8 cellular contexts compared by ENCODE assay signal in genomic region chr9:104091708-104092107, GRCh38. TPM values are rescaled to one million over a fixed set of nuclear protein-coding genes. Genes with fewer than 3 reads are reported as not detected.
A peak's percentile ranks its signal among the peaks of the same experiment; 100 is the strongest.
DNase-seq lines count a peak whose midpoint lies in the region; ATAC-seq and FAIRE-seq lines count a peak whose summit lies in the region.

No MANE protein-coding gene starts in this region.

- peak; percentile 13 for FAIRE-seq in islet of Langerhans (lab: Jason Lieb, UNC)

- H3K27ac Mint-ChIP-seq in activated T-cell treated with anti-CD3 and anti-CD28 coated beads, Interleukin-2, amount 50 U/mL, for 72 hours, result peak overlapping the region; percentile 24
- H3K27ac Mint-ChIP-seq in activated CD8-positive, alpha-beta T cell treated with anti-CD3 and anti-CD28 coated beads, Interleukin-2, amount 10 ng/mL, durations not matched to agents 7 days and 5 days, result peak overlapping the region; percentile 1

- peaks cover 33% of the 10 kb centered on the region for H3K4me1 Mint-ChIP-seq in activated T-cell treated with anti-CD3 and anti-CD28 coated beads, Interleukin-2, amount 50 U/mL, for 72 hours (ENCODE audit: low read depth)
- peaks cover 36% of the 10 kb centered on the region for H3K4me1 Mint-ChIP-seq in activated T-cell treated with anti-CD3 and anti-CD28 coated beads, Interleukin-2, amount 50 U/mL, for 4 hours (ENCODE audit: low read depth)
- H3K4me1 Mint-ChIP-seq in activated CD8-positive, alpha-beta T cell treated with anti-CD3 and anti-CD28 coated beads, Interleukin-2, amount 10 ng/mL, durations not matched to agents 7 days and 5 days (ENCODE audit: low read depth), result peaks cover 35% of the 10 kb centered on the region

- peak overlapping the region; percentile 96 to 99 for H3K4me3 Mint-ChIP-seq in activated T-cell treated with anti-CD3 and anti-CD28 coated beads, Interleukin-2, amount 50 U/mL, for 72 hours
- H3K4me3 Mint-ChIP-seq in activated T-cell treated with anti-CD3 and anti-CD28 coated beads, Interleukin-2, amount 50 U/mL, for 4 hours, result no peak overlapping the region
- H3K4me3 Mint-ChIP-seq in activated CD8-positive, alpha-beta T cell treated with anti-CD3 and anti-CD28 coated beads, Interleukin-2, amount 10 ng/mL, durations not matched to agents 7 days and 5 days, result peak overlapping the region; percentile 25

- H3K36me3 Mint-ChIP-seq in activated T-cell treated with anti-CD3 and anti-CD28 coated beads, Interleukin-2, amount 50 U/mL, for 72 hours (ENCODE audit: insufficient read depth in 2 of 2), result peaks cover 4 to 9% of the 10 kb centered on the region in 2 donors
- peaks cover 1% of the 10 kb centered on the region for H3K36me3 Mint-ChIP-seq in activated T-cell treated with anti-CD3 and anti-CD28 coated beads, Interleukin-2, amount 50 U/mL, for 4 hours (ENCODE audit: insufficient read depth)
- H3K36me3 Mint-ChIP-seq in activated CD8-positive, alpha-beta T cell treated with anti-CD3 and anti-CD28 coated beads, Interleukin-2, amount 10 ng/mL, durations not matched to agents 7 days and 5 days (ENCODE audit: low read depth), result peaks cover 27% of the 10 kb centered on the region

- CTCF ChIA-PET in activated CD8-positive, alpha-beta T cell treated with anti-CD3 and anti-CD28 coated beads, Interleukin-2, amount 10 ng/mL, durations not matched to agents 7 days and 5 days (lab: Charles Lee), result interaction anchor here (1.0 to 1.1 kb wide), 2 partner anchors 8 to 29 kb away, joined by 3 to 5 read pairs; no protein-coding TSS in a partner anchor

- POLR2A ChIA-PET in activated CD8-positive, alpha-beta T cell treated with anti-CD3 and anti-CD28 coated beads, Interleukin-2, amount 10 ng/mL, durations not matched to agents 7 days and 5 days (lab: Charles Lee), result interaction anchor here (1.1 kb wide), 1 partner anchor 25 kb away, joined by 3 read pairs; no protein-coding TSS in a partner anchor

- DNase-seq in activated T-cell treated with anti-CD3 and anti-CD28 coated beads, Interleukin-2, amount 50 U/mL, for 72 hours, result peak; percentile 28 to 34
- DNase-seq in activated T-cell treated with anti-CD3 and anti-CD28 coated beads, Interleukin-2, amount 50 U/mL, for 4 hours, result no peak
- peak; percentile 85 for DNase-seq in MV-4-11 (lab: John Stamatoyannopoulos, UW)
- peak; percentile 35 for DNase-seq in activated CD8-positive, alpha-beta T cell treated with anti-CD3 and anti-CD28 coated beads, Interleukin-2, amount 10 ng/mL, durations not matched to agents 7 days and 5 days
- DNase-seq in NCI-H82 treated with DMSO at 0.1 percent for 48 hours (lab: John Stamatoyannopoulos, UW; ENCODE audit: unreplicated experiment), result no peak
- DNase-seq in occipital lobe (lab: John Stamatoyannopoulos, UW), result no peak

- no peaks in the 10 kb centered on the region for H3K27me3 Mint-ChIP-seq in activated T-cell treated with anti-CD3 and anti-CD28 coated beads, Interleukin-2, amount 50 U/mL, for 72 hours (ENCODE audit: low read depth)
- H3K27me3 Mint-ChIP-seq in activated T-cell treated with anti-CD3 and anti-CD28 coated beads, Interleukin-2, amount 50 U/mL, for 4 hours (ENCODE audit: low read depth), result peaks cover 5% of the 10 kb centered on the region
- H3K27me3 Mint-ChIP-seq in activated CD8-positive, alpha-beta T cell treated with anti-CD3 and anti-CD28 coated beads, Interleukin-2, amount 10 ng/mL, durations not matched to agents 7 days and 5 days (ENCODE audit: low read depth), result peaks cover 7% of the 10 kb centered on the region

- no peaks in the 10 kb centered on the region for H3K9me3 Mint-ChIP-seq in activated T-cell treated with anti-CD3 and anti-CD28 coated beads, Interleukin-2, amount 50 U/mL, for 72 hours
- H3K9me3 Mint-ChIP-seq in activated T-cell treated with anti-CD3 and anti-CD28 coated beads, Interleukin-2, amount 50 U/mL, for 4 hours, result no peaks in the 10 kb centered on the region
- no peaks in the 10 kb centered on the region for H3K9me3 Mint-ChIP-seq in activated CD8-positive, alpha-beta T cell treated with anti-CD3 and anti-CD28 coated beads, Interleukin-2, amount 10 ng/mL, durations not matched to agents 7 days and 5 days (ENCODE audit: insufficient read depth)

- no peak for ATAC-seq in activated T-cell treated with anti-CD3 and anti-CD28 coated beads, Interleukin-2, amount 50 U/mL, for 72 hours (replicated peaks in 1 of 2)
- ATAC-seq in activated T-cell treated with anti-CD3 and anti-CD28 coated beads, Interleukin-2, amount 50 U/mL, for 4 hours, result no peak
- ATAC-seq in activated CD8-positive, alpha-beta T cell treated with anti-CD3 and anti-CD28 coated beads, Interleukin-2, amount 10 ng/mL, durations not matched to agents 7 days and 5 days, result no peak
- no peak for ATAC-seq in HG03108 (IDR thresholded peaks at IDR 0.05; ENCODE audit: unreplicated experiment)

RNA-seq across cellular contexts. Expression of gene SMC2, which starts 2.4 kb away (rescaled TPM):
- total RNA-seq in activated T-cell treated with anti-CD3 and anti-CD28 coated beads, Interleukin-2, amount 50 U/mL, for 72 hours, result 10 to 100 TPM; 55.0 to 65.4 TPM
- total RNA-seq in activated T-cell treated with anti-CD3 and anti-CD28 coated beads, Interleukin-2, amount 50 U/mL, for 4 hours, result 10 to 100 TPM; 29.3 to 39.2 (median 37.9) TPM
- total RNA-seq in activated CD8-positive, alpha-beta T cell treated with anti-CD3 and anti-CD28 coated beads, Interleukin-2, amount 10 ng/mL, durations not matched to agents 7 days and 5 days, result 10 to 100 TPM; 79.5 to 81.7 TPM
- total RNA-seq in occipital lobe, result 14.5 TPM

Comparison
In these comparisons a context has a peak if more than half of its experiments do, and no peak if none do; other contexts are left out.
1. DNase-seq: peak in activated T-cell treated with anti-CD3 and anti-CD28 coated beads, Interleukin-2, amount 50 U/mL, for 72 hours (2 of 2), MV-4-11 (single experiment) and activated CD8-positive, alpha-beta T cell treated with anti-CD3 and anti-CD28 coated beads, Interleukin-2, amount 10 ng/mL, durations not matched to agents 7 days and 5 days (single experiment); none in activated T-cell treated with anti-CD3 and anti-CD28 coated beads, Interleukin-2, amount 50 U/mL, for 4 hours (single experiment), NCI-H82 treated with DMSO at 0.1 percent for 48 hours (single experiment) and occipital lobe (single experiment).